19 cellular contexts compared by ENCODE assay signal in genomic region chr16:10156111-10156510, GRCh38. TPM values are rescaled to one million over a fixed set of nuclear protein-coding genes. Genes with fewer than 3 reads are reported as not detected.
DNase-seq lines count a peak whose midpoint lies in the region; ATAC-seq and TF ChIP-seq lines count a peak whose summit lies in the region.
"Had no signal": no experiment of that assay in that cellular context is flagged by ENCODE, and none has a peak within 500 bp of the region (broad histone marks: within the 10 kb centered on the region; RNA-seq: fewer than 3 reads in every experiment).

No MANE protein-coding gene starts in this region.

- no peak overlapping the region for H2BK120ac ChIP-seq in H9 (ENCODE audit: low read depth, low read length, poor library complexity, severe bottlenecking)

- no peaks in the 10 kb centered on the region for H3K79me1 ChIP-seq in H9 (ENCODE audit: insufficient read depth, low read depth, low read length, poor library complexity, severe bottlenecking)

- no peak overlapping the region for H3K23ac ChIP-seq in H9 (ENCODE audit: insufficient read length, low read depth, low read length)

- ATAC-seq in HG02938 (IDR thresholded peaks at IDR 0.05; ENCODE audit: unreplicated experiment), result no peak
- no peak for ATAC-seq in body of pancreas
- ATAC-seq: A549, K562 had no signal

- intact Hi-C loops in body of pancreas (cut with DNase I), result no loop called here

- no peak overlapping the region for H2BK20ac ChIP-seq in H9 (ENCODE audit: low read depth, low read length, poor library complexity, severe bottlenecking)

- H3K4me3 ChIP-seq in body of pancreas, result no peak overlapping the region
- H3K4me3 ChIP-seq: A549, GM23248, K562 had no signal

- no peak for TF ChIP-seq CTCF in H9 (conservative IDR thresholded peaks at IDR 0.05)
- no peak for TF ChIP-seq CTCF in body of pancreas (IDR thresholded peaks at IDR 0.05)

- H2AFZ ChIP-seq in H9 (ENCODE audit: low read length), result no peak overlapping the region
- H2AFZ ChIP-seq: GM23248 had no signal

- no peak overlapping the region for H3K4me2 ChIP-seq in H9 (ENCODE audit: insufficient read depth, insufficient read length, low read length)
- H3K4me2 ChIP-seq: A549 had no signal

- no peak overlapping the region for H2AK5ac ChIP-seq in H9 (ENCODE audit: insufficient read length, low read length)

- no peak overlapping the region for H3K9ac ChIP-seq in H9 (ENCODE audit: extremely low read depth, insufficient read length, low read length)
- H3K9ac ChIP-seq: GM23248 had no signal

- H3K14ac ChIP-seq in H9 (ENCODE audit: insufficient read depth, low read length), result no peak overlapping the region

- no peak for TF ChIP-seq POLR2A in body of pancreas (IDR thresholded peaks at IDR 0.05)

- no peak overlapping the region for H3K4me3 Mint-ChIP-seq in H9
- H3K4me3 Mint-ChIP-seq: CD4-positive, alpha-beta T cell had no signal

- H3K18ac ChIP-seq in H9 (ENCODE audit: insufficient read length, low read depth, low read length), result no peak overlapping the region

- no peak overlapping the region for H2BK5ac ChIP-seq in H9 (ENCODE audit: insufficient read length, low read length)

- no peaks in the 10 kb centered on the region for H3K4me1 ChIP-seq in H9 (ENCODE audit: insufficient read depth, low read length)
- H3K4me1 ChIP-seq in body of pancreas, result no peaks in the 10 kb centered on the region
- H3K4me1 ChIP-seq: A549, BE2C had no signal

- H3K27me3 Mint-ChIP-seq in H9 (ENCODE audit: low read depth), result peaks cover 6% of the 10 kb centered on the region; the same call in 1 of the 2 replicates

- no peak overlapping the region for H3T11ph ChIP-seq in H9 (ENCODE audit: low read length)

- no peak overlapping the region for H4K8ac ChIP-seq in H9 (replicated peaks; ENCODE audit: insufficient read length, low read depth, low read length)

- no peaks in the 10 kb centered on the region for H3K36me3 ChIP-seq in body of pancreas (replicated peaks in 1 of 2; ENCODE audit: insufficient read depth in 1 of 2, low read depth in 2 of 2)
- H3K36me3 ChIP-seq: BE2C had no signal

- H3K9me3 ChIP-seq in H9 (ENCODE audit: control insufficient read depth, low read depth, low read length) (no peaks in the 10 kb centered on the region), body of pancreas (no peaks in the 10 kb centered on the region)
- H3K9me3 ChIP-seq: A549, BE2C had no signal

- H3K4me1 Mint-ChIP-seq in H9, result peaks cover 7 to 10% of the 10 kb centered on the region in 2 experiments

- DNase-seq in AG08395 (ENCODE audit: low spot score) (peak; percentile 56), Daoy (ENCODE audit: low read depth) (peak; percentile 16), GM04504 (ENCODE audit: low read depth) (peak; percentile 55), RPMI7951 (ENCODE audit: low read depth) (peak; percentile 21), H9 (no peak), body of pancreas (no peak), SW 1271 (lab: John Stamatoyannopoulos, UW) (no peak)
- DNase-seq: BE2C; CD4-positive, alpha-beta T cell; DMS153; DMS79; GM23248; HCEC 1CT; IMR-90 had no signal

- H3K9me3 Mint-ChIP-seq in H9, result no peaks in the 10 kb centered on the region
- H3K9me3 Mint-ChIP-seq: CD4-positive, alpha-beta T cell had no signal

- no peak overlapping the region for H3K56ac ChIP-seq in H9 (ENCODE audit: insufficient read length, low read depth, low read length)

- H3K79me2 ChIP-seq in H9 (ENCODE audit: insufficient read depth, low read length), result no peaks in the 10 kb centered on the region

- no peak overlapping the region for H2BK15ac ChIP-seq in H9 (ENCODE audit: low read depth, low read length)

- no peaks in the 10 kb centered on the region for H4K20me1 ChIP-seq in H9 (ENCODE audit: control insufficient read depth, insufficient read depth, insufficient read length)

- H3K23me2 ChIP-seq in H9 (ENCODE audit: insufficient read length, low read depth, low read length, poor library complexity, severe bottlenecking), result no peaks in the 10 kb centered on the region

- H2BK12ac ChIP-seq in H9 (ENCODE audit: insufficient read length, low read depth, low read length), result no peak overlapping the region

- H3K27me3 ChIP-seq in H9 (ENCODE audit: insufficient read depth, low read length) (no peaks in the 10 kb centered on the region), body of pancreas (no peaks in the 10 kb centered on the region)
- H3K27me3 ChIP-seq: BE2C had no signal

- H4K91ac ChIP-seq in H9 (ENCODE audit: insufficient read length, low read depth, low read length), result no peak overlapping the region

- H3K36me3 Mint-ChIP-seq in H9 (ENCODE audit: insufficient read depth in 1 of 3, low read depth in 3 of 3), result peaks cover 0 to under 1% (median 0%) of the 10 kb centered on the region in 3 experiments; a peak in 1 of 7 replicates

- no CpG with 5 or more reads among the region's 4 CpGs for WGBS in H9 (ENCODE audit: extremely low coverage, insufficient read length, low lambda C conversion rate)
- 70 to 84% methylated on average over 4 of the region's 4 CpGs for WGBS in body of pancreas, 2 donors

- H3K27ac Mint-ChIP-seq in H9, result no peak overlapping the region
- H3K27ac Mint-ChIP-seq: CD4-positive, alpha-beta T cell had no signal

- no peak overlapping the region for H3K4ac ChIP-seq in H9 (ENCODE audit: low read depth, low read length)

- no peak overlapping the region for H4K5ac ChIP-seq in H9 (ENCODE audit: insufficient read length, low read depth, low read length)

- H3K27ac ChIP-seq in H9 (ENCODE audit: insufficient read length, low read depth, low read length) (no peak overlapping the region), body of pancreas (no peak overlapping the region)
- H3K27ac ChIP-seq: 22Rv1, A549, C4-2B, GM23248 had no signal

RNA-seq across cellular contexts. Expression of gene GRIN2A, which starts 26.1 kb away (rescaled TPM):
- 2.7 and 4.8 TPM in 2 replicates for total RNA-seq in Daoy (2014; rRNA removed; shearing (Covaris generic))
- 0.59 and 1.2 TPM in 2 replicates for total RNA-seq in RPMI7951 (2014; rRNA removed; shearing (Covaris generic))
- 0.94 and 1.5 TPM in 2 replicates for total RNA-seq in H9 (2021)
- total RNA-seq in body of pancreas, result 10 to 100 TPM in 1 of 2 donors, under 1 TPM in 1; 0.26 to 21.4 TPM
- total RNA-seq: CD4-positive, alpha-beta T cell; GM23248; K562 had no signal

Comparison
In these comparisons a context has a peak if more than half of its experiments do, and no peak if none do; other contexts are left out.
1. DNase-seq: peak in AG08395 (single experiment), Daoy (single experiment), GM04504 (single experiment) and RPMI7951 (single experiment); none in H9 (single experiment), body of pancreas (0 of 4) and SW 1271 (0 of 2).